1 cellular context compared by ENCODE assay signal in genomic region chr3:114152519-114153151, GRCh38.
TF ChIP-seq lines count a peak whose summit lies in the region.

No MANE protein-coding gene starts in this region.

TF ChIP-seq in HepG2, 621 proteins besides CTCF, POLR2A, EP300 and RAD21 (continued from another document and continues in another):
- no peak for TF ChIP-seq PAXIP1 (CRISPR knock-in tag; conservative IDR thresholded peaks at IDR 0.05)
- no peak for TF ChIP-seq TAF15 (IDR thresholded peaks at IDR 0.05; ENCODE audit: low read depth, low read length, poor library complexity, severe bottlenecking)
- no peak for TF ChIP-seq SMARCE1 (IDR thresholded peaks at IDR 0.05; ENCODE audit: borderline replicate concordance)
- no peak for TF ChIP-seq ZBTB46 (CRISPR knock-in tag; IDR thresholded peaks at IDR 0.05; ENCODE audit: borderline replicate concordance)
- no peak for TF ChIP-seq GRHL1 (CRISPR knock-in tag; conservative IDR thresholded peaks at IDR 0.05)
- peak; percentile 59; the same call in 1 of the 2 replicates for TF ChIP-seq TFDP1 (CRISPR knock-in tag; IDR thresholded peaks at IDR 0.05; ENCODE audit: borderline replicate concordance)
- no peak for TF ChIP-seq SKIL (CRISPR knock-in tag; IDR thresholded peaks at IDR 0.05; ENCODE audit: borderline replicate concordance)
- TF ChIP-seq HNF4A (CRISPR knock-in tag; IDR thresholded peaks at IDR 0.05) = 0 out of 2 replicates have a peak, but pooled peaks have one; percentile 14
- no peak for TF ChIP-seq ATF7 (IDR thresholded peaks at IDR 0.05)
- no peak for TF ChIP-seq ATF7 (CRISPR knock-in tag; IDR thresholded peaks at IDR 0.05)
- TF ChIP-seq KMT2A (CRISPR knock-in tag; IDR thresholded peaks at IDR 0.05) = no peak
- no peak for TF ChIP-seq ZNF790 (CRISPR knock-in tag; IDR thresholded peaks at IDR 0.05; ENCODE audit: borderline replicate concordance)
- TF ChIP-seq ZNF251 (CRISPR knock-in tag; IDR thresholded peaks at IDR 0.05) = no peak
- TF ChIP-seq ZNF350 (CRISPR knock-in tag; IDR thresholded peaks at IDR 0.05; ENCODE audit: borderline replicate concordance, low read depth) = peak; percentile 84; the same call in 1 of the 2 replicates
- TF ChIP-seq FOXK1 (CRISPR knock-in tag; IDR thresholded peaks at IDR 0.05; ENCODE audit: borderline replicate concordance, low read depth) = no peak
- TF ChIP-seq ATF4 (CRISPR knock-in tag; IDR thresholded peaks at IDR 0.05) = no peak
- no peak for TF ChIP-seq REL (CRISPR knock-in tag; conservative IDR thresholded peaks at IDR 0.05)
- no peak for TF ChIP-seq CSRNP1 (CRISPR knock-in tag; IDR thresholded peaks at IDR 0.05)
- no peak for TF ChIP-seq PHF20 (CRISPR knock-in tag; IDR thresholded peaks at IDR 0.05)
- peak; percentile 47; the same call in 1 of the 2 replicates for TF ChIP-seq MTA1 (CRISPR knock-in tag; IDR thresholded peaks at IDR 0.05; ENCODE audit: borderline replicate concordance)
- TF ChIP-seq FOXC1 (CRISPR knock-in tag; IDR thresholded peaks at IDR 0.05; ENCODE audit: borderline replicate concordance) = peak; percentile 72; the same call in 1 of the 2 replicates
- TF ChIP-seq SRSF9 (IDR thresholded peaks at IDR 0.05; ENCODE audit: borderline replicate concordance, insufficient read depth, low read depth, low read length, poor library complexity, severe bottlenecking) = no peak
- no peak for TF ChIP-seq TEF (CRISPR knock-in tag; IDR thresholded peaks at IDR 0.05)
- no peak for TF ChIP-seq ARID2 (CRISPR knock-in tag; IDR thresholded peaks at IDR 0.05; ENCODE audit: borderline replicate concordance)
- no peak for TF ChIP-seq ZBTB49 (CRISPR knock-in tag; IDR thresholded peaks at IDR 0.05; ENCODE audit: borderline replicate concordance)
- TF ChIP-seq ZNF564 (CRISPR knock-in tag; IDR thresholded peaks at IDR 0.05) = no peak
- TF ChIP-seq SCMH1 (CRISPR knock-in tag; IDR thresholded peaks at IDR 0.05; ENCODE audit: borderline replicate concordance) = no peak
- 0 out of 2 replicates have a peak, but pooled peaks have one; percentile 33 for TF ChIP-seq SMAD1 (CRISPR knock-in tag; IDR thresholded peaks at IDR 0.05; ENCODE audit: borderline replicate concordance, low read depth)
- TF ChIP-seq PAWR (CRISPR knock-in tag; IDR thresholded peaks at IDR 0.05; ENCODE audit: borderline replicate concordance) = no peak
- TF ChIP-seq ZNF557 (CRISPR knock-in tag; IDR thresholded peaks at IDR 0.05) = no peak
- no peak for TF ChIP-seq DDIT3 (CRISPR knock-in tag; IDR thresholded peaks at IDR 0.05)
- no peak for TF ChIP-seq ZNF441 (CRISPR knock-in tag; IDR thresholded peaks at IDR 0.05; ENCODE audit: borderline replicate concordance)
- TF ChIP-seq MEIS1 (CRISPR knock-in tag; IDR thresholded peaks at IDR 0.05; ENCODE audit: borderline replicate concordance) = no peak
- 0 out of 2 replicates have a peak, but pooled peaks have one; percentile 36 for TF ChIP-seq NFE2L1 (CRISPR knock-in tag; IDR thresholded peaks at IDR 0.05; ENCODE audit: borderline replicate concordance)
- TF ChIP-seq ZNF44 (CRISPR knock-in tag; IDR thresholded peaks at IDR 0.05) = 0 out of 2 replicates have a peak, but pooled peaks have one; percentile 49
- no peak for TF ChIP-seq PAF1 (CRISPR knock-in tag; IDR thresholded peaks at IDR 0.05)
- TF ChIP-seq CBX1 (IDR thresholded peaks at IDR 0.05; ENCODE audit: low read depth) = no peak
- TF ChIP-seq ZNF275 (CRISPR knock-in tag; IDR thresholded peaks at IDR 0.05; ENCODE audit: borderline replicate concordance) = no peak
- TF ChIP-seq SNAPC2 (CRISPR knock-in tag; IDR thresholded peaks at IDR 0.05) = no peak
- TF ChIP-seq HNF1B (CRISPR knock-in tag; IDR thresholded peaks at IDR 0.05) = peak; percentile 78
